Comparison of ENCODE assay signal across 17 cellular contexts in genomic region chr1:22810378-22810777, GRCh38.
DNase-seq lines count a peak whose midpoint lies in the region; ATAC-seq, FAIRE-seq and TF ChIP-seq lines count a peak whose summit lies in the region.
"Had no signal": no experiment of that assay in that cellular context is flagged by ENCODE, and none has a peak within 500 bp of the region (broad histone marks: within the 10 kb centered on the region; RNA-seq: fewer than 3 reads in every experiment).

No MANE protein-coding gene starts in this region.

- H3K4me3 ChIP-seq in GM12865 (ENCODE audit: low read depth, low read length) (no peak overlapping the region), kidney (ENCODE audit: low read length in 2 of 2) (no peak overlapping the region)
- H3K4me3 ChIP-seq: A549 had no signal

- no TSS peak for BruUV-seq in MCF 10A (replicated peaks; lab: Mats Ljungman, UMichigan)

- no peaks in the 10 kb centered on the region for H3K36me3 Mint-ChIP-seq in MCF 10A (ENCODE audit: insufficient read depth, unreplicated experiment)
- H3K36me3 Mint-ChIP-seq: CD14-positive monocyte; CD8-positive, alpha-beta T cell had no signal

- TF ChIP-seq CTCF in GM12865 (IDR thresholded peaks at IDR 0.05; ENCODE audit: insufficient read depth, low read depth, low read length, missing control alignments) (no peak), kidney (IDR thresholded peaks at IDR 0.05; ENCODE audit: borderline replicate concordance, extremely low read depth, insufficient read depth) (no peak), MCF 10A (IDR thresholded peaks at IDR 0.05; ENCODE audit: unreplicated experiment) (no peak)

- H3K27ac ChIP-seq in kidney (ENCODE audit: low read depth in 2 of 2, low read length in 2 of 2) (no peak overlapping the region), temporal lobe (ENCODE audit: low read depth, low read length) (peak overlapping the region; percentile 23)
- H3K27ac ChIP-seq: A549 had no signal

- ATAC-seq in HG03439 (IDR thresholded peaks at IDR 0.05; ENCODE audit: unreplicated experiment) (no peak), GM21528 (IDR thresholded peaks at IDR 0.05; ENCODE audit: low FRiP score, unreplicated experiment) (no peak)
- ATAC-seq: A549; CD8-positive, alpha-beta T cell; HCT116 had no signal

- no peaks in the 10 kb centered on the region for H3K36me3 ChIP-seq in kidney (ENCODE audit: control insufficient read depth in 1 of 2, insufficient read depth in 2 of 2, low read length in 2 of 2)

- DNase-seq in GM12865 (ENCODE audit: low read depth) (peak; percentile 30), GM19240 (ENCODE audit: insufficient read length, low spot score) (peak; percentile 19), kidney (peak; percentile 35), MCF 10A (ENCODE audit: unreplicated experiment) (no peak)
- DNase-seq: CD8-positive, alpha-beta T cell; COR-L47; DND-41; GDM1; Kasumi-1; KBM-7 had no signal

- intact Hi-C loops in kidney (cut with DNase I) (no loop called here), MCF 10A (cut with micrococcal nuclease) (no loop called here)

- H3K27me3 Mint-ChIP-seq in MCF 10A (ENCODE audit: insufficient read depth, unreplicated experiment), result no peaks in the 10 kb centered on the region

- FAIRE-seq in kidney (lab: Jason Lieb, UNC), result no peak
- FAIRE-seq: A549, D721Med had no signal

- H3K9me3 ChIP-seq in kidney (ENCODE audit: control insufficient read depth in 1 of 2, low read length in 2 of 2), result no peaks in the 10 kb centered on the region
- H3K9me3 ChIP-seq: A549 had no signal

- H3K9ac ChIP-seq in kidney (ENCODE audit: low read length in 2 of 2), result no peak overlapping the region

- no peak overlapping the region for H3K27ac Mint-ChIP-seq in MCF 10A (ENCODE audit: low read depth, unreplicated experiment)
- H3K27ac Mint-ChIP-seq: CD14-positive monocyte; CD8-positive, alpha-beta T cell had no signal

- H3K4me1 Mint-ChIP-seq in MCF 10A (ENCODE audit: insufficient read depth, unreplicated experiment), result peaks cover 8% of the 10 kb centered on the region
- H3K4me1 Mint-ChIP-seq: CD14-positive monocyte had no signal

- POLR2A ChIA-PET in MCF 10A (lab: Yijun Ruan, JAX), result no interaction called here

- H3K4me1 ChIP-seq in kidney (ENCODE audit: control insufficient read depth in 1 of 2, insufficient read depth in 1 of 2, low read depth in 1 of 2, low read length in 2 of 2), result peaks cover 0 to 2% of the 10 kb centered on the region in 2 donors
- H3K4me1 ChIP-seq: A549 had no signal

- H3K4me3 Mint-ChIP-seq in MCF 10A (ENCODE audit: unreplicated experiment), result no peak overlapping the region
- H3K4me3 Mint-ChIP-seq: CD14-positive monocyte; CD8-positive, alpha-beta T cell had no signal

- CTCF ChIA-PET in MCF 10A (lab: Yijun Ruan, JAX), result no interaction called here

- H3K9me3 Mint-ChIP-seq in MCF 10A (ENCODE audit: unreplicated experiment), result no peaks in the 10 kb centered on the region
- H3K9me3 Mint-ChIP-seq: CD14-positive monocyte; CD8-positive, alpha-beta T cell had no signal
